ENCODE assay signal across 33 cellular contexts in genomic region chr1:199223936-199224335, GRCh38.
"Had no signal": no experiment of that assay in that cellular context is flagged by ENCODE, and none has a peak within 500 bp of the region (broad histone marks: within the 10 kb centered on the region; RNA-seq: fewer than 3 reads in every experiment).

No MANE protein-coding gene starts in this region.

- H3K4me3 ChIP-seq: adrenal gland, breast epithelium, cardiac muscle cell, colonic mucosa, esophagus squamous epithelium, gastrocnemius medialis, heart right ventricle had no signal

- H3K4me1 ChIP-seq: adrenal gland, breast epithelium, colonic mucosa, esophagus squamous epithelium, gastrocnemius medialis, heart right ventricle had no signal

- H3K4me3 Mint-ChIP-seq: activated CD4-positive, alpha-beta memory T cell treated with anti-CD3 and anti-CD28 coated beads for 36 hours; activated CD4-positive, alpha-beta T cell treated with anti-CD3 and anti-CD28 coated beads for 36 hours; activated CD4-positive, alpha-beta T cell treated with anti-CD3 and anti-CD28 coated beads, Interleukin-2, amount 10 ng/mL, durations not matched to agents 24 days and 14 days; activated CD8-positive, alpha-beta memory T cell treated with anti-CD3 and anti-CD28 coated beads, Interleukin-2, amount 10 ng/mL, durations not matched to agents 7 days and 5 days; activated CD8-positive, alpha-beta T cell treated with anti-CD3 and anti-CD28 coated beads, Interleukin-2, amount 10 ng/mL, durations not matched to agents 7 days and 5 days; activated naive CD4-positive, alpha-beta T cell treated with anti-CD3 and anti-CD28 coated beads for 36 hours; activated naive CD4-positive, alpha-beta T cell treated with anti-CD3 and anti-CD28 coated beads, Interleukin-2, amount 50 U/mL, for 24 hours; activated naive CD8-positive, alpha-beta T cell treated with anti-CD3 and anti-CD28 coated beads for 36 hours; activated naive CD8-positive, alpha-beta T cell treated with anti-CD3 and anti-CD28 coated beads, Interleukin-2, amount 50 U/mL, for 24 hours; activated T-helper 1 cell treated with anti-CD3 and anti-CD28 coated beads, Interleukin-12 subunit alpha, Interleukin-12 subunit beta, Interleukin-2, Interleukin-4 antibody, amounts not matched to agents 30 ng/mL and 10 ng/mL and 1 ng/mL, durations not matched to agents 14 hours and 24 hours and 36 hours; brain had no signal

- H3K27ac ChIP-seq: adrenal gland, breast epithelium, cardiac muscle cell, colonic mucosa, epithelial cell of prostate, esophagus squamous epithelium, foreskin keratinocyte, gastrocnemius medialis, heart right ventricle had no signal

- H3K27me3 ChIP-seq: adrenal gland, breast epithelium, cardiac muscle cell, colonic mucosa, esophagus squamous epithelium, foreskin keratinocyte, gastrocnemius medialis, heart right ventricle had no signal

- H3K9me3 ChIP-seq: adrenal gland, breast epithelium, colonic mucosa, esophagus squamous epithelium, gastrocnemius medialis, heart right ventricle had no signal

- H3K36me3 Mint-ChIP-seq: activated CD4-positive, alpha-beta memory T cell treated with anti-CD3 and anti-CD28 coated beads for 36 hours; activated naive CD4-positive, alpha-beta T cell treated with anti-CD3 and anti-CD28 coated beads, Interleukin-2, amount 50 U/mL, for 24 hours; activated naive CD8-positive, alpha-beta T cell treated with anti-CD3 and anti-CD28 coated beads for 36 hours; brain had no signal

- DNase-seq: activated CD4-positive, alpha-beta memory T cell treated with anti-CD3 and anti-CD28 coated beads for 36 hours; activated CD4-positive, alpha-beta T cell treated with anti-CD3 and anti-CD28 coated beads for 36 hours; activated CD4-positive, alpha-beta T cell treated with anti-CD3 and anti-CD28 coated beads, Interleukin-2, amount 10 ng/mL, durations not matched to agents 24 days and 14 days; activated CD4-positive, CD25-positive, alpha-beta regulatory T cell; activated CD4-positive, CD25-positive, alpha-beta regulatory T cell treated with anti-CD3 and anti-CD28 coated beads, Interleukin-2, amount 50 U/mL, for 72 hours; activated CD8-positive, alpha-beta memory T cell treated with anti-CD3 and anti-CD28 coated beads, Interleukin-2, amount 10 ng/mL, durations not matched to agents 7 days and 5 days; activated CD8-positive, alpha-beta memory T cell treated with anti-CD3 and anti-CD28 coated beads, Interleukin-2, amount 50 U/mL, for 4 hours; activated CD8-positive, alpha-beta T cell treated with anti-CD3 and anti-CD28 coated beads, Interleukin-2, amount 10 ng/mL, durations not matched to agents 7 days and 5 days; activated effector memory CD4-positive, alpha-beta T cell treated with anti-CD3 and anti-CD28 coated beads, Interleukin-2, amount 50 U/mL, for 16 hours; activated naive CD4-positive, alpha-beta T cell treated with anti-CD3 and anti-CD28 coated beads for 36 hours; activated naive CD8-positive, alpha-beta T cell treated with anti-CD3 and anti-CD28 coated beads for 36 hours; activated naive CD8-positive, alpha-beta T cell treated with anti-CD3 and anti-CD28 coated beads, Interleukin-2, amount 50 U/mL, for 24 hours; activated T-cell treated with anti-CD3 and anti-CD28 coated beads, Interleukin-2, amount 50 U/mL, for 1 hour; activated T-cell treated with anti-CD3 and anti-CD28 coated beads, Interleukin-2, amount 50 U/mL, for 48 hours; adrenal gland; amygdala; aorta; central memory CD4-positive, alpha-beta T cell; cerebellar nuclear complex; colonic mucosa; effector CD8-positive, alpha-beta T cell; esophagus squamous epithelium; foreskin keratinocyte; gastrocnemius medialis; heart right ventricle; T-helper 2 cell had no signal

- H3K27me3 Mint-ChIP-seq: activated CD4-positive, alpha-beta memory T cell treated with anti-CD3 and anti-CD28 coated beads for 36 hours; activated CD4-positive, alpha-beta T cell treated with anti-CD3 and anti-CD28 coated beads, Interleukin-2, amount 10 ng/mL, durations not matched to agents 24 days and 14 days; activated CD8-positive, alpha-beta memory T cell treated with anti-CD3 and anti-CD28 coated beads, Interleukin-2, amount 10 ng/mL, durations not matched to agents 7 days and 5 days; activated naive CD4-positive, alpha-beta T cell treated with anti-CD3 and anti-CD28 coated beads, Interleukin-2, amount 50 U/mL, for 24 hours; activated naive CD8-positive, alpha-beta T cell treated with anti-CD3 and anti-CD28 coated beads for 36 hours; activated naive CD8-positive, alpha-beta T cell treated with anti-CD3 and anti-CD28 coated beads, Interleukin-2, amount 50 U/mL, for 24 hours; brain had no signal

- H3K27ac Mint-ChIP-seq: activated CD4-positive, alpha-beta memory T cell treated with anti-CD3 and anti-CD28 coated beads for 36 hours; activated CD4-positive, alpha-beta T cell treated with anti-CD3 and anti-CD28 coated beads for 36 hours; activated CD4-positive, alpha-beta T cell treated with anti-CD3 and anti-CD28 coated beads, Interleukin-2, amount 10 ng/mL, durations not matched to agents 24 days and 14 days; activated CD8-positive, alpha-beta memory T cell treated with anti-CD3 and anti-CD28 coated beads, Interleukin-2, amount 10 ng/mL, durations not matched to agents 7 days and 5 days; activated CD8-positive, alpha-beta T cell treated with anti-CD3 and anti-CD28 coated beads, Interleukin-2, amount 10 ng/mL, durations not matched to agents 7 days and 5 days; activated naive CD4-positive, alpha-beta T cell treated with anti-CD3 and anti-CD28 coated beads for 36 hours; activated naive CD4-positive, alpha-beta T cell treated with anti-CD3 and anti-CD28 coated beads, Interleukin-2, amount 50 U/mL, for 24 hours; activated naive CD8-positive, alpha-beta T cell treated with anti-CD3 and anti-CD28 coated beads for 36 hours; activated naive CD8-positive, alpha-beta T cell treated with anti-CD3 and anti-CD28 coated beads, Interleukin-2, amount 50 U/mL, for 24 hours; activated T-helper 1 cell treated with anti-CD3 and anti-CD28 coated beads, Interleukin-12 subunit alpha, Interleukin-12 subunit beta, Interleukin-2, Interleukin-4 antibody, amounts not matched to agents 30 ng/mL and 10 ng/mL and 1 ng/mL, durations not matched to agents 14 hours and 24 hours and 36 hours; activated T-helper 2 cell treated with anti-CD3 and anti-CD28 coated beads, Interferon-gamma antibody, Interleukin-2, Interleukin-4, amounts not matched to agents 10 μg/mL and 5 μg/mL and 100 μg/mL, durations not matched to agents 14 hours and 24 hours and 36 hours; brain had no signal

- H3K9me3 Mint-ChIP-seq: activated CD4-positive, alpha-beta memory T cell treated with anti-CD3 and anti-CD28 coated beads for 36 hours; activated naive CD4-positive, alpha-beta T cell treated with anti-CD3 and anti-CD28 coated beads for 36 hours; activated naive CD8-positive, alpha-beta T cell treated with anti-CD3 and anti-CD28 coated beads for 36 hours; activated naive CD8-positive, alpha-beta T cell treated with anti-CD3 and anti-CD28 coated beads, Interleukin-2, amount 50 U/mL, for 24 hours; activated T-helper 2 cell treated with anti-CD3 and anti-CD28 coated beads, Interferon-gamma antibody, Interleukin-2, Interleukin-4, amounts not matched to agents 10 μg/mL and 5 μg/mL and 100 μg/mL, durations not matched to agents 14 hours and 24 hours and 36 hours had no signal

- ATAC-seq: activated CD4-positive, alpha-beta T cell treated with anti-CD3 and anti-CD28 coated beads for 36 hours; activated CD8-positive, alpha-beta memory T cell treated with anti-CD3 and anti-CD28 coated beads, Interleukin-2, amount 10 ng/mL, durations not matched to agents 7 days and 5 days; activated CD8-positive, alpha-beta T cell treated with anti-CD3 and anti-CD28 coated beads, Interleukin-2, amount 10 ng/mL, durations not matched to agents 7 days and 5 days; activated naive CD8-positive, alpha-beta T cell treated with anti-CD3 and anti-CD28 coated beads, Interleukin-2, amount 50 U/mL, for 24 hours; foreskin keratinocyte; gastrocnemius medialis; heart right ventricle had no signal

- H3K36me3 ChIP-seq: adrenal gland, breast epithelium, cardiac muscle cell, colonic mucosa, esophagus squamous epithelium, gastrocnemius medialis, heart right ventricle had no signal
